In the genomic region with DNA sequence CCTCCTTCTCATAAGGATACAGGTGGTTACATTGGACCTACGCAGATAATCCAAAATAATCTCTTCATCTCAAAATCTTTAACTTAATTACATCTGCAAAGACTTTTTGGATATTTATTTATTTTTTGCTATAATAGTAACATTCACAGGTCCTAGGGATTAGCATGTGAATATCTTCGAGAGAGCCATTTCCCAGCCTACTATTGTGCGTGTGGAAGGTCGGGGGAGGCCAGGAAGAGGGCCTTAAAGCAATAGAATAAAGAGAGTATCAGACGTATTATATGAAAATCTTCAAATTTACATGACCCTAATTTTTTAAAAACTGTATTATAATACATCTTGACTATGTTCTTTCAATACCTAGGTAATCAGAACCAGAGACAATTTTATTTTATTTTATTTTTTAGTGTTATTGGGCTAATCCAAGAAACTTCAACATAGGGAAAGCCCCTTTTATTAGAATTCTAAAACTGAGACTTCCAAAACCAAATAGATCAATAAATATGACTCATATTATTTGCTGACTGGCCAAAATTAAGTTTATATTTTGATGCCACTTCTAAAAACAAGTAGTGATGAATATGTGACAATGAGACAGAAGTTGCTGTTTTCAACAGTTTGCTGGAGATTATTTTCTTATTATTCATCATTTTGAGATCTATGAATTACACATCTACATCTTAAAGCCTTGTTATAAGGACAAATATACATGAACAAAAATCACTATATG, we compare ENCODE assay signal across 30 cellular contexts.
"Had no signal": no experiment of that assay in that cellular context is flagged by ENCODE, and none has a peak within 500 bp of the region (broad histone marks: within the 10 kb centered on the region; RNA-seq: fewer than 3 reads in every experiment).

No MANE protein-coding gene starts in this region.

- H3K27ac ChIP-seq: brain microvascular endothelial cell, epithelial cell of prostate, esophagus squamous epithelium, gastroesophageal sphincter had no signal

- H3K4me3 ChIP-seq: esophagus squamous epithelium, gastroesophageal sphincter had no signal

- H3K27me3 ChIP-seq: brain microvascular endothelial cell, esophagus squamous epithelium, gastroesophageal sphincter had no signal

- ATAC-seq: activated CD8-positive, alpha-beta T cell treated with anti-CD3 and anti-CD28 coated beads for 36 hours; activated T-cell treated with anti-CD3 and anti-CD28 coated beads, Interleukin-2, amount 50 U/mL, for 4 hours; activated T-helper 17 cell treated with anti-CD3 and anti-CD28 coated beads, Interleukin-2, amount 50 U/mL, for 72 hours; effector memory CD8-positive, alpha-beta T cell; gastroesophageal sphincter had no signal

- H3K4me1 Mint-ChIP-seq: activated T-helper 17 cell treated with anti-CD3 and anti-CD28 coated beads, Interleukin-2, amount 50 U/mL, for 72 hours; central memory CD8-positive, alpha-beta T cell had no signal

- H3K36me3 Mint-ChIP-seq: activated naive CD8-positive, alpha-beta T cell had no signal

- H3K4me3 Mint-ChIP-seq: activated CD8-positive, alpha-beta T cell treated with anti-CD3 and anti-CD28 coated beads for 36 hours; activated naive CD8-positive, alpha-beta T cell; activated T-cell treated with anti-CD3 and anti-CD28 coated beads, Interleukin-2, amount 50 U/mL, for 4 hours; activated T-helper 17 cell treated with anti-CD3 and anti-CD28 coated beads, Interleukin-2, amount 50 U/mL, for 72 hours; central memory CD8-positive, alpha-beta T cell; effector memory CD8-positive, alpha-beta T cell had no signal

- H3K4me1 ChIP-seq: esophagus squamous epithelium, gastroesophageal sphincter had no signal

- H3K27me3 Mint-ChIP-seq: activated CD8-positive, alpha-beta T cell treated with anti-CD3 and anti-CD28 coated beads for 36 hours; activated naive CD8-positive, alpha-beta T cell; activated T-helper 17 cell treated with anti-CD3 and anti-CD28 coated beads, Interleukin-2, amount 50 U/mL, for 72 hours; central memory CD8-positive, alpha-beta T cell; effector memory CD8-positive, alpha-beta T cell had no signal

- DNase-seq: activated CD4-positive, alpha-beta T cell treated with anti-CD3 and anti-CD28 coated beads for 48 hours; activated CD4-positive, alpha-beta T cell treated with anti-CD3 and anti-CD28 coated beads, Interleukin-2, amount 50 U/mL, for 1 hour; activated CD4-positive, alpha-beta T cell treated with anti-CD3 and anti-CD28 coated beads, Interleukin-2, amount 50 U/mL, for 48 hours; activated CD8-positive, alpha-beta memory T cell treated with anti-CD3 and anti-CD28 coated beads for 24 hours; activated CD8-positive, alpha-beta T cell treated with anti-CD3 and anti-CD28 coated beads for 36 hours; activated effector memory CD4-positive, alpha-beta T cell treated with Interleukin-2 at 50 U/mL for 16 hours; activated gamma-delta T cell treated with Interleukin-2 at 50 U/mL for 16 hours; activated naive CD4-positive, alpha-beta T cell treated with anti-CD3 and anti-CD28 coated beads, Interleukin-2, amount 50 U/mL, for 16 hours; activated naive CD4-positive, alpha-beta T cell treated with Interleukin-2 at 50 U/mL for 16 hours; activated T-cell treated with anti-CD3 and anti-CD28 coated beads, Interleukin-2, amount 50 U/mL, for 4 hours; amniotic stem cell; anterior cingulate cortex; brain microvascular endothelial cell; cortex of kidney; dermis blood vessel endothelial cell; effector CD4-positive, alpha-beta T cell; effector memory CD8-positive, alpha-beta T cell; esophagus squamous epithelium; foreskin melanocyte; T-helper 2 cell had no signal

- H3K27ac Mint-ChIP-seq: activated CD8-positive, alpha-beta T cell treated with anti-CD3 and anti-CD28 coated beads for 36 hours; activated naive CD8-positive, alpha-beta T cell; activated T-helper 17 cell treated with anti-CD3 and anti-CD28 coated beads, Interleukin-2, amount 50 U/mL, for 72 hours; effector memory CD8-positive, alpha-beta T cell had no signal

- H3K9me3 Mint-ChIP-seq: activated CD8-positive, alpha-beta T cell treated with anti-CD3 and anti-CD28 coated beads for 36 hours; activated T-cell treated with anti-CD3 and anti-CD28 coated beads, Interleukin-2, amount 50 U/mL, for 4 hours; activated T-helper 17 cell treated with anti-CD3 and anti-CD28 coated beads, Interleukin-2, amount 50 U/mL, for 72 hours; central memory CD8-positive, alpha-beta T cell; effector memory CD8-positive, alpha-beta T cell had no signal

- H3K36me3 ChIP-seq: brain microvascular endothelial cell, esophagus squamous epithelium, gastroesophageal sphincter had no signal

- FAIRE-seq: astrocyte, bronchial epithelial cell, colon, endometrium, endothelial cell of umbilical vein had no signal

- H3K9me3 ChIP-seq: esophagus squamous epithelium, gastroesophageal sphincter had no signal
